19 cellular contexts compared by ENCODE assay signal in genomic region chr2:207782238-207783030, GRCh38. TPM values are rescaled to one million over a fixed set of nuclear protein-coding genes. Genes with fewer than 3 reads are reported as not detected.
DNase-seq lines count a peak whose midpoint lies in the region; ATAC-seq and TF ChIP-seq lines count a peak whose summit lies in the region.
"Had no signal": no experiment of that assay in that cellular context is flagged by ENCODE, and none has a peak within 500 bp of the region (broad histone marks: within the 10 kb centered on the region; RNA-seq: fewer than 3 reads in every experiment).

No MANE protein-coding gene starts in this region.

- H3K4me3 ChIP-seq in mucosa of rectum (ENCODE audit: low read length in 2 of 2) (peak overlapping the region in 1 of 2 donors; percentile 6), prostate gland (no peak overlapping the region)
- H3K4me3 ChIP-seq: vagina had no signal

- H3K4me3 Mint-ChIP-seq in WTC11 = no peak overlapping the region
- H3K4me3 Mint-ChIP-seq in activated naive CD4-positive, alpha-beta T cell treated with anti-CD3 and anti-CD28 coated beads, Interleukin-2, amount 10 ng/mL, durations not matched to agents 7 days and 5 days = no peak overlapping the region
- H3K4me3 Mint-ChIP-seq: activated naive CD8-positive, alpha-beta T cell treated with anti-CD3 and anti-CD28 coated beads for 36 hours; activated T-cell treated with anti-CD3 and anti-CD28 coated beads, Interleukin-2, amount 50 U/mL, for 72 hours; stimulated activated naive CD8-positive, alpha-beta T cell treated with anti-CD3 and anti-CD28 coated beads, Interleukin-15, amount 100 ng/mL, for 72 hours had no signal

- no peaks in the 10 kb centered on the region for H3K9me3 Mint-ChIP-seq in WTC11
- no peaks in the 10 kb centered on the region for H3K9me3 Mint-ChIP-seq in activated naive CD4-positive, alpha-beta T cell treated with anti-CD3 and anti-CD28 coated beads, Interleukin-2, amount 10 ng/mL, durations not matched to agents 7 days and 5 days
- H3K9me3 Mint-ChIP-seq: activated naive CD8-positive, alpha-beta T cell treated with anti-CD3 and anti-CD28 coated beads for 36 hours; activated T-cell treated with anti-CD3 and anti-CD28 coated beads, Interleukin-2, amount 50 U/mL, for 72 hours; stimulated activated naive CD8-positive, alpha-beta T cell treated with anti-CD3 and anti-CD28 coated beads, Interleukin-15, amount 100 ng/mL, for 72 hours had no signal

- peaks cover 17 to 30% of the 10 kb centered on the region in 2 donors for H3K4me1 ChIP-seq in mucosa of rectum (ENCODE audit: control insufficient read depth in 2 of 2, insufficient read depth in 2 of 2, low read length in 2 of 2)
- H3K4me1 ChIP-seq in prostate gland (replicated peaks) = no peaks in the 10 kb centered on the region
- H3K4me1 ChIP-seq: vagina had no signal

- CTCF ChIA-PET in WTC11 (lab: Charles Lee) = interaction anchor here (1.1 to 1.6 kb wide), 3 partner anchors 12 to 190 kb away, joined by 3 to 4 read pairs (median 4); partner anchors contain the start of gene FZD5
- CTCF ChIA-PET in activated naive CD4-positive, alpha-beta T cell treated with anti-CD3 and anti-CD28 coated beads, Interleukin-2, amount 10 ng/mL, durations not matched to agents 7 days and 5 days (lab: Charles Lee) = interaction anchor here (0.6 to 2.1 kb wide), 3 partner anchors 36 to 291 kb away, joined by 3 to 6 read pairs (median 4); no protein-coding TSS in a partner anchor

- ATAC-seq in WTC11 (peak; percentile 18; the same call in 1 of the 2 replicates), GM21390 (IDR thresholded peaks at IDR 0.05; ENCODE audit: unreplicated experiment) (no peak)
- ATAC-seq: activated T-cell treated with anti-CD3 and anti-CD28 coated beads, Interleukin-2, amount 50 U/mL, for 72 hours; stimulated activated naive CD8-positive, alpha-beta T cell treated with anti-CD3 and anti-CD28 coated beads, Interleukin-15, amount 100 ng/mL, for 72 hours had no signal

- H3K27me3 ChIP-seq in mucosa of rectum (ENCODE audit: control insufficient read depth in 2 of 2, insufficient read depth in 2 of 2, low read length in 2 of 2) = no peaks in the 10 kb centered on the region
- H3K27me3 ChIP-seq in prostate gland (replicated peaks; ENCODE audit: insufficient read depth) = no peaks in the 10 kb centered on the region
- H3K27me3 ChIP-seq: vagina had no signal

- 74% methylated on average over 10 of the region's 10 CpGs for WGBS in prostate gland

- peak overlapping the region; percentile 54 to 63 for H3K27ac ChIP-seq in mucosa of rectum (ENCODE audit: low read depth in 2 of 2, low read length in 2 of 2)
- no peak overlapping the region for H3K27ac ChIP-seq in prostate gland
- H3K27ac ChIP-seq: vagina had no signal

- TF ChIP-seq CTCF in WTC11 (IDR thresholded peaks at IDR 0.05) = no peak
- TF ChIP-seq CTCF in prostate gland (IDR thresholded peaks at IDR 0.05) = no peak

- H3K36me3 ChIP-seq in mucosa of rectum (ENCODE audit: control insufficient read depth in 2 of 2, insufficient read depth in 2 of 2, low read length in 2 of 2) (no peaks in the 10 kb centered on the region), prostate gland (no peaks in the 10 kb centered on the region)
- H3K36me3 ChIP-seq: vagina had no signal

- H3K27me3 Mint-ChIP-seq in WTC11 (ENCODE audit: low read depth) = peaks cover 10% of the 10 kb centered on the region
- peaks cover 20% of the 10 kb centered on the region for H3K27me3 Mint-ChIP-seq in activated naive CD4-positive, alpha-beta T cell treated with anti-CD3 and anti-CD28 coated beads, Interleukin-2, amount 10 ng/mL, durations not matched to agents 7 days and 5 days
- H3K27me3 Mint-ChIP-seq: activated naive CD8-positive, alpha-beta T cell treated with anti-CD3 and anti-CD28 coated beads for 36 hours had no signal

- POLR2A ChIA-PET in WTC11 (lab: Charles Lee) = interaction anchor here (0.5 to 0.6 kb wide), 2 partner anchors 14 to 16 kb away, joined by 3 to 4 read pairs; no protein-coding TSS in a partner anchor

- H3K27ac Mint-ChIP-seq in WTC11 = no peak overlapping the region
- no peak overlapping the region for H3K27ac Mint-ChIP-seq in activated naive CD4-positive, alpha-beta T cell treated with anti-CD3 and anti-CD28 coated beads, Interleukin-2, amount 10 ng/mL, durations not matched to agents 7 days and 5 days
- H3K27ac Mint-ChIP-seq: activated naive CD8-positive, alpha-beta T cell treated with anti-CD3 and anti-CD28 coated beads for 36 hours; activated T-cell treated with anti-CD3 and anti-CD28 coated beads, Interleukin-2, amount 50 U/mL, for 72 hours; stimulated activated naive CD8-positive, alpha-beta T cell treated with anti-CD3 and anti-CD28 coated beads, Interleukin-15, amount 100 ng/mL, for 72 hours had no signal

- H3K9ac ChIP-seq in mucosa of rectum (ENCODE audit: low read depth in 1 of 2, low read length in 2 of 2) = peak overlapping the region in 1 of 2 donors; percentile 49

- H3K4me1 Mint-ChIP-seq in WTC11 = peaks cover 17% of the 10 kb centered on the region
- no peaks in the 10 kb centered on the region for H3K4me1 Mint-ChIP-seq in activated naive CD4-positive, alpha-beta T cell treated with anti-CD3 and anti-CD28 coated beads, Interleukin-2, amount 10 ng/mL, durations not matched to agents 7 days and 5 days
- H3K4me1 Mint-ChIP-seq: activated naive CD8-positive, alpha-beta T cell treated with anti-CD3 and anti-CD28 coated beads for 36 hours; stimulated activated naive CD8-positive, alpha-beta T cell treated with anti-CD3 and anti-CD28 coated beads, Interleukin-15, amount 100 ng/mL, for 72 hours had no signal

- DNase-seq in COLO668 (lab: John Stamatoyannopoulos, UW; ENCODE audit: unreplicated experiment) (peak; percentile 55), NCI-H1105 treated with DMSO at 0.1 percent for 48 hours (lab: John Stamatoyannopoulos, UW) (peak; percentile 68), WTC11 (ENCODE audit: low spot score) (no peak), prostate gland (ENCODE audit: low spot score) (no peak), ureter (ENCODE audit: low spot score) (no peak)
- no peak for DNase-seq in activated naive CD4-positive, alpha-beta T cell treated with anti-CD3 and anti-CD28 coated beads, Interleukin-2, amount 10 ng/mL, durations not matched to agents 7 days and 5 days
- DNase-seq: activated CD8-positive, alpha-beta memory T cell treated with anti-CD3 and anti-CD28 coated beads for 24 hours; activated naive CD8-positive, alpha-beta T cell treated with anti-CD3 and anti-CD28 coated beads for 36 hours; activated T-cell treated with anti-CD3 and anti-CD28 coated beads, Interleukin-2, amount 50 U/mL, for 72 hours; foreskin fibroblast; hypothalamus; Karpas-422; kidney; NCI-H446; stimulated activated CD4-positive, alpha-beta T cell treated with anti-CD3 and anti-CD28 coated beads, Interleukin-2, amount 100 ng/mL, for 24 hours; stimulated activated naive CD8-positive, alpha-beta T cell treated with anti-CD3 and anti-CD28 coated beads, Interleukin-15, amount 100 ng/mL, for 72 hours had no signal

- intact Hi-C loops in prostate gland (cut with DNase I) = no loop called here

- no peaks in the 10 kb centered on the region for H3K36me3 Mint-ChIP-seq in WTC11
- H3K36me3 Mint-ChIP-seq in activated naive CD4-positive, alpha-beta T cell treated with anti-CD3 and anti-CD28 coated beads, Interleukin-2, amount 10 ng/mL, durations not matched to agents 7 days and 5 days = no peaks in the 10 kb centered on the region
- H3K36me3 Mint-ChIP-seq: activated naive CD8-positive, alpha-beta T cell treated with anti-CD3 and anti-CD28 coated beads for 36 hours had no signal

- H3K9me3 ChIP-seq in mucosa of rectum (ENCODE audit: control insufficient read depth in 2 of 2, low read length in 2 of 2) = no peaks in the 10 kb centered on the region
- H3K9me3 ChIP-seq in prostate gland = no peaks in the 10 kb centered on the region
- H3K9me3 ChIP-seq: vagina had no signal

- TF ChIP-seq POLR2A in prostate gland (IDR thresholded peaks at IDR 0.05) = no peak

TF ChIP-seq in WTC11, 78 proteins besides CTCF, POLR2A, EP300 and RAD21:
- peak; percentile 54; the same call in 1 of the 2 replicates for TF ChIP-seq GABPB1 (CRISPR knock-in tag; IDR thresholded peaks at IDR 0.05)
- TF ChIP-seq ELF4 (CRISPR knock-in tag; IDR thresholded peaks at IDR 0.05; ENCODE audit: low read depth) = no peak

RNA-seq across cellular contexts. Expression of gene FZD5, which starts 12.7 kb away (rescaled TPM):
- 52.8 to 103 TPM (median 53.7 TPM) in 3 replicates for total RNA-seq in WTC11 (2021)
- 10 to 100 TPM in 1 of 2 donors, 1 to 10 TPM in 1; 9.1 to 32.7 TPM for total RNA-seq in prostate gland
- 11.6 TPM for total RNA-seq in ureter

Comparison
In these comparisons a context has a peak if more than half of its experiments do, and no peak if none do; other contexts are left out.
1. DNase-seq: peak in COLO668 (single experiment) and NCI-H1105 treated with DMSO at 0.1 percent for 48 hours (single experiment); none in WTC11 (single experiment), prostate gland (single experiment), activated naive CD4-positive, alpha-beta T cell treated with anti-CD3 and anti-CD28 coated beads, Interleukin-2, amount 10 ng/mL, durations not matched to agents 7 days and 5 days (single experiment) and ureter (single experiment).
2. H3K27ac ChIP-seq: peak in mucosa of rectum (2 of 2); none in prostate gland (0 of 2).